12 cellular contexts compared by ENCODE assay signal in genomic region chr16:28572659-28573510, GRCh38. TPM values are rescaled to one million over a fixed set of nuclear protein-coding genes. Genes with fewer than 3 reads are reported as not detected.
DNase-seq lines count a peak whose midpoint lies in the region; TF ChIP-seq lines count a peak whose summit lies in the region.
"Had no signal": no experiment of that assay in that cellular context is flagged by ENCODE, and none has a peak within 500 bp of the region (broad histone marks: within the 10 kb centered on the region; RNA-seq: fewer than 3 reads in every experiment).

No MANE protein-coding gene starts in this region.

- intact Hi-C loops in left ventricle myocardium inferior (cut with micrococcal nuclease): no loop called here

- peaks cover 40% of the 10 kb centered on the region for H3K4me1 ChIP-seq in SJSA1 (replicated peaks)
- peaks cover 32% of the 10 kb centered on the region for H3K4me1 ChIP-seq in left ventricle myocardium inferior

- peaks cover 2% of the 10 kb centered on the region; the same call in 1 of the 2 replicates for H3K9me3 ChIP-seq in SJSA1 (replicated peaks)
- H3K9me3 ChIP-seq in left ventricle myocardium inferior (replicated peaks): no peaks in the 10 kb centered on the region

- H3K27ac ChIP-seq in SJSA1 (no peak overlapping the region), left ventricle myocardium inferior (replicated peaks) (peak overlapping the region; percentile 74)

- H3K36me3 ChIP-seq in SJSA1 (no peaks in the 10 kb centered on the region; the same call in 1 of the 2 replicates), left ventricle myocardium inferior (no peaks in the 10 kb centered on the region)

- DNase-seq in AG08396 (ENCODE audit: low spot score) (peak; percentile 36), SJSA1 (ENCODE audit: low read depth in 1 of 2, low spot score in 2 of 2) (peak; percentile 58 to 63), left ventricle myocardium inferior (peak; percentile 60), occipital lobe (lab: John Stamatoyannopoulos, UW) (peak; percentile 43), NCI-H1048 (lab: John Stamatoyannopoulos, UW) (no peak), COLO829 (ENCODE audit: low spot score) (no peak), NCI-H1417 (lab: John Stamatoyannopoulos, UW) (no peak), AML-193 (lab: John Stamatoyannopoulos, UW) (no peak)
- DNase-seq: activated CD4-positive, alpha-beta memory T cell treated with anti-CD3 and anti-CD28 coated beads for 36 hours; NCI-H2171 treated with DMSO at 0.1 percent for 48 hours; stimulated activated CD4-positive, alpha-beta T cell treated with anti-CD3 and anti-CD28 coated beads, Interleukin-4, amount 100 ng/mL, for 4 hours had no signal

- H3K27me3 ChIP-seq in SJSA1 (replicated peaks) (no peaks in the 10 kb centered on the region), left ventricle myocardium inferior (ENCODE audit: low read depth) (no peaks in the 10 kb centered on the region)

- no peak overlapping the region for H3K4me3 ChIP-seq in SJSA1
- H3K4me3 ChIP-seq in left ventricle myocardium inferior: no peak overlapping the region

- TF ChIP-seq CTCF in left ventricle myocardium inferior (IDR thresholded peaks at IDR 0.05; ENCODE audit: borderline replicate concordance): no peak

RNA-seq across cellular contexts. Expression of gene SGF29, which starts 19.2 kb away (rescaled TPM):
- 20.2 and 20.6 TPM in 2 replicates for total RNA-seq in SJSA1 (2014; rRNA removed; shearing (Covaris generic))
- total RNA-seq in left ventricle myocardium inferior: 16.5 TPM
- 10.8 TPM for total RNA-seq in occipital lobe

RNA-seq across cellular contexts. Expression of gene SULT1A2, which starts 24.0 kb away (rescaled TPM):
- not detected in 2 replicates for total RNA-seq in SJSA1 (2014; rRNA removed; shearing (Covaris generic))
- total RNA-seq in left ventricle myocardium inferior (1.1 TPM), occipital lobe (not detected)
- total RNA-seq: HT1080 had no signal

RNA-seq across cellular contexts. Expression of gene NUPR1, which starts 34.1 kb away (rescaled TPM):
- 0.16 and 0.92 TPM in 2 replicates for total RNA-seq in SJSA1 (2014; rRNA removed; shearing (Covaris generic))
- total RNA-seq in left ventricle myocardium inferior (33.1 TPM), occipital lobe (0.16 TPM)
- total RNA-seq: activated CD4-positive, alpha-beta memory T cell treated with anti-CD3 and anti-CD28 coated beads for 36 hours had no signal

RNA-seq across cellular contexts. Expression of gene SULT1A1, which starts 37.0 kb away (rescaled TPM):
- total RNA-seq in SJSA1 (2014; rRNA removed; shearing (Covaris generic)): 0.79 TPM in 1 of 2 replicates, not detected in the other
- total RNA-seq in left ventricle myocardium inferior (13.7 TPM), occipital lobe (7.3 TPM)

Comparison
In these comparisons a context has a peak if more than half of its experiments do, and no peak if none do; other contexts are left out.
1. DNase-seq: peak in AG08396 (single experiment), SJSA1 (2 of 2), left ventricle myocardium inferior (single experiment) and occipital lobe (single experiment); none in NCI-H1048 (single experiment), COLO829 (single experiment), NCI-H1417 (0 of 3) and AML-193 (0 of 2).
2. RNA of gene NUPR1, which starts 34.1 kb away (total RNA-seq): 33.1 TPM in left ventricle myocardium inferior (single experiment); 0.16 to 0.92 TPM in SJSA1 and 0.16 TPM in occipital lobe (single experiment); every median in the first group is over 10 times any median in the second.